In the genomic region with DNA sequence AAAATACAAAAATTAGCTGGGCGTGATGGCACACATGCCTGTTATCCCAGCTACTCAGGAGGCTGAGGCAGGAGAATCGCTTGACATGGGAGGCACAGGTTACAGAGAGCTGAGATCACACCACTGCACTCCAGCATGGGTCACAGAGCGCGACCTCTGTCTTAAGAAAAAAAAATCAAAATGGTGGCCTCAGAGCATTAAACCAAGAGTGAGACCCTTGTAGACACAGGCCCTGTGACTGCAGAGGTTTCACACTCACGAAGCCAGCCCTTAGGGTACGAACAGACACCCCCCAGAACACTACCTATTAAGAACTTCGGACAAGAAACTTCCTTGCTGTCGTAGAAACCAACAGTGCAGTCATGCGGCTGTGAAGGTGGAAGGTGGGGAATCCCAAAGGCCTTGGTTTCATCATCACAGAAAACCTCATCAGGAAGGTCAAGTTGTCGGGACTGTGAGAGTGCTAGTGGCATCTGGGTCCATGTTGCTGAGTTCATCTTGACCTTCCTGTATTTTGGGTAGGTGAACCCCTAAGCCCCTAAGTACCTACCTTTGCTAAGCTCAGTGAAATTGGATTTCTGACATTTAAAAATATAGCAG, we compare ENCODE assay signal across 21 cellular contexts.
"Had no signal": no experiment of that assay in that cellular context is flagged by ENCODE, and none has a peak within 500 bp of the region (broad histone marks: within the 10 kb centered on the region; RNA-seq: fewer than 3 reads in every experiment).

No MANE protein-coding gene starts in this region.

- H3K9me3 Mint-ChIP-seq: activated CD4-positive, alpha-beta memory T cell treated with anti-CD3 and anti-CD28 coated beads for 36 hours; activated T-cell treated with anti-CD3 and anti-CD28 coated beads, Interleukin-2, amount 50 U/mL, for 4 hours; T-helper 2 cell treated with Interferon-gamma antibody and Interleukin-4, amounts not matched to agents 5 μg/mL and 100 μg/mL, for 36 hours had no signal

- H3K4me3 Mint-ChIP-seq: activated CD4-positive, alpha-beta memory T cell treated with anti-CD3 and anti-CD28 coated beads for 36 hours; activated CD4-positive, alpha-beta T cell treated with anti-CD3 and anti-CD28 coated beads for 36 hours; activated T-cell treated with anti-CD3 and anti-CD28 coated beads, Interleukin-2, amount 50 U/mL, for 4 hours; T-helper 2 cell treated with Interferon-gamma antibody and Interleukin-4, amounts not matched to agents 5 μg/mL and 100 μg/mL, for 36 hours had no signal

- FAIRE-seq: astrocyte, endometrium, frontal cortex, kidney, TTC549 had no signal

- H3K36me3 ChIP-seq: breast epithelium, left ventricle myocardium inferior, prostate gland, stomach, upper lobe of left lung had no signal

- H3K27ac ChIP-seq: breast epithelium, left ventricle myocardium inferior, prostate gland, stomach, upper lobe of left lung had no signal

- H3K27me3 ChIP-seq: breast epithelium, stomach, upper lobe of left lung had no signal

- H3K36me3 Mint-ChIP-seq: activated CD4-positive, alpha-beta memory T cell treated with anti-CD3 and anti-CD28 coated beads for 36 hours had no signal

- H3K4me1 ChIP-seq: breast epithelium, prostate gland had no signal

- H3K27me3 Mint-ChIP-seq: activated CD4-positive, alpha-beta T cell treated with anti-CD3 and anti-CD28 coated beads for 36 hours had no signal

- H3K4me3 ChIP-seq: breast epithelium, left ventricle myocardium inferior, prostate gland, stomach, upper lobe of left lung had no signal

- ATAC-seq: activated CD4-positive, alpha-beta T cell treated with anti-CD3 and anti-CD28 coated beads for 36 hours; activated T-cell treated with anti-CD3 and anti-CD28 coated beads, Interleukin-2, amount 50 U/mL, for 4 hours; right cardiac atrium had no signal

- DNase-seq: activated CD4-positive, alpha-beta memory T cell treated with anti-CD3 and anti-CD28 coated beads for 36 hours; activated CD4-positive, alpha-beta T cell treated with anti-CD3 and anti-CD28 coated beads for 36 hours; activated naive CD4-positive, alpha-beta T cell treated with anti-CD3 and anti-CD28 coated beads, Interleukin-2, amount 50 U/mL, for 16 hours; activated T-cell treated with anti-CD3 and anti-CD28 coated beads, Interleukin-2, amount 50 U/mL, for 4 hours; cerebellar nuclear complex; cortex of kidney; hypothalamus; kidney; left ventricle myocardium inferior; mammary epithelial cell; midbrain; right cardiac atrium; stomach had no signal

- H3K9me3 ChIP-seq: breast epithelium, left ventricle myocardium inferior, prostate gland, stomach, upper lobe of left lung had no signal

- H3K27ac Mint-ChIP-seq: activated CD4-positive, alpha-beta memory T cell treated with anti-CD3 and anti-CD28 coated beads for 36 hours; activated CD4-positive, alpha-beta T cell treated with anti-CD3 and anti-CD28 coated beads for 36 hours; T-helper 2 cell treated with Interferon-gamma antibody and Interleukin-4, amounts not matched to agents 5 μg/mL and 100 μg/mL, for 36 hours had no signal
